29 cellular contexts compared by ENCODE assay signal in the genomic region with DNA sequence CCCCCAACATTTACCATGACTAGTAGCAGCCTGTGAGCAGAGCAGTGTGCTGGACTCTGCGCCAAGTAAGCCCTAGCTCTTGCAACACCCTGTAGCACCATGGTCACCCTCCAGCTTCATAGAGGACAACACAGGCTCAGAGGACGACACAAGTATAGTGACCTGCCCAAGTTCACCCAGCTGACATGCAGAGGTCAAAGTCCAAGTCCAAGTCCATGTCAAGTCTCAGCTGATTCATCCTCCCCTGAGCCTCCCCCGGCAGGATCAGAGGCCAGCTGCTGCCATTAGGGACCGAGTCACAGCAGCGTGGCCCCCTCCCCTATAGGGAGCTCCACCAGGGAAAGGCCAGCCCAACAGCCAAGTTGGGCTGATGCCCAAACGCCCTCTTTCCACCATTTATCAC. TPM values are rescaled to one million over a fixed set of nuclear protein-coding genes. Genes with fewer than 3 reads are reported as not detected.
DNase-seq lines count a peak whose midpoint lies in the region; ATAC-seq, FAIRE-seq and TF ChIP-seq lines count a peak whose summit lies in the region.
"Had no signal": no experiment of that assay in that cellular context is flagged by ENCODE, and none has a peak within 500 bp of the region (broad histone marks: within the 10 kb centered on the region; RNA-seq: fewer than 3 reads in every experiment).

No MANE protein-coding gene starts in this region.

- peak; percentile 16 for DNase-seq in RCC 7860 (ENCODE audit: low spot score)
- no peak for DNase-seq in stomach
- DNase-seq in NCI-H1417 (lab: John Stamatoyannopoulos, UW) = no peak
- DNase-seq: activated CD4-positive, alpha-beta memory T cell treated with anti-CD3 and anti-CD28 coated beads for 36 hours; activated CD4-positive, alpha-beta T cell treated with anti-CD3 and anti-CD28 coated beads for 1 hour; activated T-cell treated with anti-CD3 and anti-CD28 coated beads, Interleukin-2, amount 50 U/mL, for 72 hours; body of pancreas; cerebellar nuclear complex; DMS79; gastrocnemius medialis; Karpas-422; left cardiac atrium; NCI-H1417 treated with DMSO at 0.1 percent for 48 hours; NCI-H2081; NCI-H2227 treated with DMSO at 0.1 percent for 48 hours; NCI-H69; SHP77; stimulated activated CD4-positive, alpha-beta T cell treated with anti-CD3 and anti-CD28 coated beads, Interleukin-4, amount 100 ng/mL, for 4 hours; substantia nigra; upper lobe of right lung had no signal

- peak overlapping the region; percentile 85 for H3K27ac Mint-ChIP-seq in dendritic cell treated with granulocyte-macrophage colony-stimulating factor and Interleukin-4, amounts not matched to agents 40 ng/mL and 50 ng/mL, for 4 days
- H3K27ac Mint-ChIP-seq: activated CD4-positive, alpha-beta memory T cell treated with anti-CD3 and anti-CD28 coated beads for 36 hours; activated T-cell treated with anti-CD3 and anti-CD28 coated beads, Interleukin-2, amount 50 U/mL, for 72 hours; memory B cell had no signal

- H3K27ac ChIP-seq in liver (ENCODE audit: low read depth in 1 of 2, low read length in 2 of 2) = no peak overlapping the region
- H3K27ac ChIP-seq in stomach = peak overlapping the region in 3 of 5 donors; percentile 33 to 87 (median 37)
- H3K27ac ChIP-seq: BLaER1 treated with 17β-estradiol and CSF1 and Interleukin-3, amounts not matched to agents 10 nM and 100 nM; body of pancreas; gastrocnemius medialis; upper lobe of right lung had no signal

- WGBS in liver = 67% methylated on average over 6 of the region's 6 CpGs
- 56 to 85% (median 78%) methylated on average over 5 to 6 of the region's 6 CpGs for WGBS in stomach, 5 donors

- TF ChIP-seq CTCF in liver (IDR thresholded peaks at IDR 0.05; ENCODE audit: low read depth, low read length, missing input control) (no peak), stomach (IDR thresholded peaks at IDR 0.05) (no peak)

- no peak for TF ChIP-seq EP300 in stomach (IDR thresholded peaks at IDR 0.05)

- H3K27me3 ChIP-seq in liver (ENCODE audit: control insufficient read depth in 4 of 4, insufficient read depth in 4 of 4, low read length in 3 of 4) = no peaks in the 10 kb centered on the region
- H3K27me3 ChIP-seq in stomach = no peaks in the 10 kb centered on the region
- H3K27me3 ChIP-seq: body of pancreas, gastrocnemius medialis, upper lobe of right lung had no signal

- H3K9me3 ChIP-seq in liver (ENCODE audit: control insufficient read depth in 4 of 4, low read length in 3 of 4) (no peaks in the 10 kb centered on the region), stomach (no peaks in the 10 kb centered on the region)
- H3K9me3 ChIP-seq: BLaER1 treated with 17β-estradiol and CSF1 and Interleukin-3, amounts not matched to agents 10 nM and 100 nM; body of pancreas; gastrocnemius medialis; upper lobe of right lung had no signal

- peaks cover 73% of the 10 kb centered on the region for H3K27me3 Mint-ChIP-seq in dendritic cell treated with granulocyte-macrophage colony-stimulating factor and Interleukin-4, amounts not matched to agents 40 ng/mL and 50 ng/mL, for 4 days

- TF ChIP-seq POLR2A in stomach (IDR thresholded peaks at IDR 0.05) = no peak

- intact Hi-C loops in dendritic cell treated with granulocyte-macrophage colony-stimulating factor and Interleukin-4, amounts not matched to agents 40 ng/mL and 50 ng/mL, for 4 days (cut with micrococcal nuclease) = no loop called here
- intact Hi-C loops in stomach (cut with DNase I; ENCODE audit: low total_unique reads) = no loop called here

- H3K4me1 ChIP-seq in liver (ENCODE audit: control insufficient read depth in 4 of 4, insufficient read depth in 4 of 4, low read length in 3 of 4) (peaks cover 0 to 5% (median 4%) of the 10 kb centered on the region in 4 donors), stomach (peaks cover 16 to 90% (median 49%) of the 10 kb centered on the region in 4 donors)

- H3K36me3 ChIP-seq in liver (ENCODE audit: control insufficient read depth in 4 of 4, insufficient read depth in 3 of 4, low read depth in 1 of 4, low read length in 3 of 4) (no peaks in the 10 kb centered on the region), stomach (no peaks in the 10 kb centered on the region)
- H3K36me3 ChIP-seq: gastrocnemius medialis, upper lobe of right lung had no signal

- FAIRE-seq in RCC 7860 (lab: Jason Lieb, UNC) = no peak
- FAIRE-seq: G401.6 had no signal

- ATAC-seq in SK-N-SH treated with all-trans-retinoic acid at 6 μM for 48 hours (no peak), GM21619 (IDR thresholded peaks at IDR 0.05; ENCODE audit: unreplicated experiment) (no peak), GM18861 (IDR thresholded peaks at IDR 0.05; ENCODE audit: unreplicated experiment) (no peak)
- ATAC-seq: activated T-cell treated with anti-CD3 and anti-CD28 coated beads, Interleukin-2, amount 50 U/mL, for 72 hours; body of pancreas; gastrocnemius medialis; left cardiac atrium; sciatic nerve had no signal

- H3K36me3 Mint-ChIP-seq in dendritic cell treated with granulocyte-macrophage colony-stimulating factor and Interleukin-4, amounts not matched to agents 40 ng/mL and 50 ng/mL, for 4 days (ENCODE audit: low read depth) = peaks cover 29% of the 10 kb centered on the region
- H3K36me3 Mint-ChIP-seq: activated CD4-positive, alpha-beta memory T cell treated with anti-CD3 and anti-CD28 coated beads for 36 hours; memory B cell had no signal

- no peak for TF ChIP-seq RAD21 in liver (IDR thresholded peaks at IDR 0.05)

- H3K4me3 Mint-ChIP-seq in dendritic cell treated with granulocyte-macrophage colony-stimulating factor and Interleukin-4, amounts not matched to agents 40 ng/mL and 50 ng/mL, for 4 days = no peak overlapping the region
- H3K4me3 Mint-ChIP-seq: activated CD4-positive, alpha-beta memory T cell treated with anti-CD3 and anti-CD28 coated beads for 36 hours; activated T-cell treated with anti-CD3 and anti-CD28 coated beads, Interleukin-2, amount 50 U/mL, for 72 hours; memory B cell had no signal

- peaks cover 66% of the 10 kb centered on the region for H3K4me1 Mint-ChIP-seq in dendritic cell treated with granulocyte-macrophage colony-stimulating factor and Interleukin-4, amounts not matched to agents 40 ng/mL and 50 ng/mL, for 4 days (ENCODE audit: low read depth)

- no peaks in the 10 kb centered on the region for H3K9me3 Mint-ChIP-seq in dendritic cell treated with granulocyte-macrophage colony-stimulating factor and Interleukin-4, amounts not matched to agents 40 ng/mL and 50 ng/mL, for 4 days
- H3K9me3 Mint-ChIP-seq: activated CD4-positive, alpha-beta memory T cell treated with anti-CD3 and anti-CD28 coated beads for 36 hours; memory B cell had no signal

- H3K4me3 ChIP-seq in liver (ENCODE audit: low read depth in 1 of 3, low read length in 3 of 3) = no peak overlapping the region
- H3K4me3 ChIP-seq in stomach = no peak overlapping the region
- H3K4me3 ChIP-seq: BLaER1 treated with 17β-estradiol and CSF1 and Interleukin-3, amounts not matched to agents 10 nM and 100 nM; body of pancreas; gastrocnemius medialis; upper lobe of right lung had no signal

- no peak overlapping the region for H3K9ac ChIP-seq in liver (ENCODE audit: low read depth in 1 of 2, low read length in 2 of 2)

TF ChIP-seq in liver, 16 proteins besides CTCF, POLR2A, EP300 and RAD21:
- TF ChIP-seq GABPA (IDR thresholded peaks at IDR 0.05 in 1 of 2, conservative IDR thresholded peaks at IDR 0.05 in 1 of 2) (no peak), RXRA (IDR thresholded peaks at IDR 0.05) (peak in 1 of 2 donors; percentile 36), HNF4A (conservative IDR thresholded peaks at IDR 0.05) (peak; percentile 64 to 70), NR2F2 (IDR thresholded peaks at IDR 0.05) (peak; percentile 44), MAX (IDR thresholded peaks at IDR 0.05) (no peak), YY1 (IDR thresholded peaks at IDR 0.05) (no peak), HNF4G (IDR thresholded peaks at IDR 0.05) (peak; percentile 17)

TF ChIP-seq in SK-N-SH treated with all-trans-retinoic acid at 6 μM for 48 hours, 23 proteins besides CTCF, POLR2A, EP300 and RAD21 (continues in another document):
- TF ChIP-seq ZFP30 (CRISPR knock-in tag; IDR thresholded peaks at IDR 0.05) (no peak), TSHZ2 (CRISPR knock-in tag; IDR thresholded peaks at IDR 0.05) (no peak), ARNTL (CRISPR knock-in tag; IDR thresholded peaks at IDR 0.05; ENCODE audit: borderline replicate concordance, low read depth) (no peak), ISL1 (CRISPR knock-in tag; IDR thresholded peaks at IDR 0.05) (no peak), ZNF8 (CRISPR knock-in tag; IDR thresholded peaks at IDR 0.05) (no peak)

RNA-seq across cellular contexts. Expression of gene SDC3, which starts 15.9 kb away (rescaled TPM):
- total RNA-seq in liver (10 to 100 TPM; 14.0 to 27.5 TPM), stomach (10 to 100 TPM in 4 of 5 donors, under 1 TPM in 1; 0.58 to 47.2 (median 30.8) TPM)
- polyA plus RNA-seq in liver (10 to 100 TPM in 1 of 2 donors, 1 to 10 TPM in 1; 3.3 to 19.2 TPM), stomach (10 to 100 TPM in 2 of 3 donors, 1 to 10 TPM in 1; 9.9 to 13.0 (median 10.7) TPM)

Comparison
In these comparisons a context has a peak if more than half of its experiments do, and no peak if none do; other contexts are left out.
1. H3K27ac ChIP-seq: peak in stomach (3 of 5); none in liver (0 of 2).